8 cellular contexts compared by ENCODE assay signal in the genomic region with DNA sequence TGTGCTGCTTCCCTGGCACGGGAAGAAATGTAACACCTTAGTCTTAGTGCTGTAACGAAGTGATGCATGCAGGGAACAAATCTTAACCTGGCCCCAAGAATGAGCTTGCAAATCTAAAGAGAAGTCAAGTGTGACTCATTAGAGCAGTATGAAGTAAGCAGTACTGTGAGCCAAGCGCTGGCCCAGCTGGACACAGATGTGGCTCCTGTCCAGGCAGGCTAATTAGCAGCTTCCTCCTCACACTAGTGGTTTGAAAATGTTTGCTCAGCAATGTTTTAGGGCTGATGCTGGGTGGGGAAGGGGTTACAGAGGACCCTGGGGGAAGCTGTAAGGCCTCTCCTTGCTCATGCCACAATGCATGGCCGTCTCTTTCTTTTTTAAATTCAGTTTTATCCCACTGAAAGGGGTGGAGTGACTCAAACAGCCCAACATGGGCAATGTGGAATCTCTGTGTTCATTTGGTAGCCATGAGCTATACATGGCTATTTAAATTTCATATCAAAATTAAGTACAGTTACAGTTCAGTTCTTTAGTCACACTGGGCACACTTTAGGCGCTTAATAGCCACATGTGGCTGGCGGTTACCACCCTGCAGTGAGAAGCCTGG. TPM values are rescaled to one million over a fixed set of nuclear protein-coding genes. Genes with fewer than 3 reads are reported as not detected.
DNase-seq lines count a peak whose midpoint lies in the region; ATAC-seq and TF ChIP-seq lines count a peak whose summit lies in the region.

No MANE protein-coding gene starts in this region.

- intact Hi-C loops in posterior vena cava (cut with DNase I): no loop called here

- no peak for ATAC-seq in HG03280 (IDR thresholded peaks at IDR 0.05; ENCODE audit: unreplicated experiment)
- no peak for ATAC-seq in stimulated activated naive CD8-positive, alpha-beta T cell treated with anti-CD3 and anti-CD28 coated beads, Interleukin-15, amount 100 ng/mL, for 72 hours

- DNase-seq in HS-27A (ENCODE audit: low read depth): peak; percentile 24
- peak; percentile 19 to 45 for DNase-seq in SJSA1 (ENCODE audit: low read depth in 1 of 2, low spot score in 2 of 2)
- peak; percentile 74 to 87 for DNase-seq in foreskin fibroblast
- peak; percentile 94 for DNase-seq in posterior vena cava (ENCODE audit: low spot score)
- no peak for DNase-seq in SHP77 (lab: John Stamatoyannopoulos, UW)
- no peak for DNase-seq in stimulated activated naive CD8-positive, alpha-beta T cell treated with anti-CD3 and anti-CD28 coated beads, Interleukin-15, amount 100 ng/mL, for 72 hours
- no peak for DNase-seq in GM10266 (ENCODE audit: extremely low spot score)

- H3K9me3 Mint-ChIP-seq in stimulated activated naive CD8-positive, alpha-beta T cell treated with anti-CD3 and anti-CD28 coated beads, Interleukin-15, amount 100 ng/mL, for 72 hours: no peaks in the 10 kb centered on the region

- H3K4me1 ChIP-seq in SJSA1 (replicated peaks): 0 out of 2 replicates have a peak, but pooled peaks cover 4% of the 10 kb centered on the region

- no peaks in the 10 kb centered on the region for H3K27me3 Mint-ChIP-seq in stimulated activated naive CD8-positive, alpha-beta T cell treated with anti-CD3 and anti-CD28 coated beads, Interleukin-15, amount 100 ng/mL, for 72 hours

- H3K27ac ChIP-seq in SJSA1: no peak overlapping the region

- no peak overlapping the region for H3K4me3 ChIP-seq in SJSA1
- H3K4me3 ChIP-seq in foreskin fibroblast (ENCODE audit: low read depth in 1 of 2, low read length in 2 of 2): no peak overlapping the region

- H3K36me3 ChIP-seq in SJSA1: no peaks in the 10 kb centered on the region

- H3K9me3 ChIP-seq in SJSA1 (replicated peaks): no peaks in the 10 kb centered on the region

- H3K27me3 ChIP-seq in SJSA1 (replicated peaks): no peaks in the 10 kb centered on the region

- no peak overlapping the region for H3K4me3 Mint-ChIP-seq in stimulated activated naive CD8-positive, alpha-beta T cell treated with anti-CD3 and anti-CD28 coated beads, Interleukin-15, amount 100 ng/mL, for 72 hours

- H3K4me1 Mint-ChIP-seq in stimulated activated naive CD8-positive, alpha-beta T cell treated with anti-CD3 and anti-CD28 coated beads, Interleukin-15, amount 100 ng/mL, for 72 hours: no peaks in the 10 kb centered on the region

- no peak for TF ChIP-seq CTCF in foreskin fibroblast (IDR thresholded peaks at IDR 0.05; ENCODE audit: low read depth, low read length)
- TF ChIP-seq CTCF in GM10266 (IDR thresholded peaks at IDR 0.05; ENCODE audit: control insufficient read depth, insufficient read depth, low read depth, missing control alignments): no peak

- peak overlapping the region in 1 of 2 donors; percentile 12 for H3K27ac Mint-ChIP-seq in stimulated activated naive CD8-positive, alpha-beta T cell treated with anti-CD3 and anti-CD28 coated beads, Interleukin-15, amount 100 ng/mL, for 72 hours

RNA-seq across cellular contexts. Expression of gene MAP7D2, which starts 48.9 kb away (rescaled TPM):
- 0.11 TPM in 1 of 2 replicates, not detected in the other for total RNA-seq in SJSA1 (2014; rRNA removed; shearing (Covaris generic))
- under 1 TPM in 1 of 2 donors, not detected in 1; 0.10 TPM for total RNA-seq in posterior vena cava

Comparison
In these comparisons a context has a peak if more than half of its experiments do, and no peak if none do; other contexts are left out.
1. DNase-seq: peak in HS-27A (single experiment), SJSA1 (2 of 2), foreskin fibroblast (2 of 2) and posterior vena cava (single experiment); none in SHP77 (0 of 2), stimulated activated naive CD8-positive, alpha-beta T cell treated with anti-CD3 and anti-CD28 coated beads, Interleukin-15, amount 100 ng/mL, for 72 hours (0 of 2) and GM10266 (single experiment).